26 cellular contexts compared by ENCODE assay signal in the genomic region with DNA sequence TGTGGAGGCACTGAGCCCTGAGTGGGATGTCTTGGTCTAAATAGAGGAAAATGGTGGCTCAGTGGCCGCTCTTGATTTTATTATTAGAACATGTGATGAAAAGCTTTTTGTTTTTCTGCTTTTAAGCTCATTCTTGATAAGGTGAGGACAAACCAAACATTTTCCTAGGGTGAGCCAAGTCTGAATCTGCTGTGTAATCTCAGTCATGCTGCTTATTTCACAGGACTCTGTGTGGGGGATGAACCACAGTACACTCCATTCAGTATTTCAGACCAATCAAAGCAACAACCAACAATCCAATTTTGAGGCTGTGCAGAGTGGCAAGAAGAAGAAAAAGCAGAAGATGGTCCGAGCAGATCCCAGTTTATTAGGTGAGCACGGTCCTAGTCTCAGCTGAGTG. TPM values are rescaled to one million over a fixed set of nuclear protein-coding genes. Genes with fewer than 3 reads are reported as not detected.
"Had no signal": no experiment of that assay in that cellular context is flagged by ENCODE, and none has a peak within 500 bp of the region (broad histone marks: within the 10 kb centered on the region; RNA-seq: fewer than 3 reads in every experiment).

No MANE protein-coding gene starts in this region.

- ATAC-seq: body of pancreas; gastrocnemius medialis; mucosa of descending colon; natural killer cell treated with Interleukin-12 subunit alpha and Interleukin-12 subunit beta and Interleukin-15 and Interleukin-18, amount 100 ng/mL, for 72 hours; sciatic nerve had no signal

- H3K27me3 ChIP-seq: body of pancreas, dorsolateral prefrontal cortex, gastrocnemius medialis, thyroid gland, upper lobe of left lung, vagina had no signal

- H3K27ac ChIP-seq: body of pancreas, coronary artery, left ventricle myocardium inferior, skin epidermis, thyroid gland, upper lobe of left lung, vagina, WERI-Rb-1 had no signal

- H3K4me1 ChIP-seq: thyroid gland had no signal

- DNase-seq: activated CD4-positive, alpha-beta T cell treated with anti-CD3 and anti-CD28 coated beads for 48 hours; activated gamma-delta T cell treated with Interleukin-2 at 50 U/mL for 16 hours; anterior cingulate cortex; body of pancreas; cerebellar nuclear complex; dorsolateral prefrontal cortex; effector memory CD4-positive, alpha-beta T cell; gastrocnemius medialis; glutamatergic neuron; left ventricle myocardium inferior; mucosa of descending colon; posterior cingulate gyrus; stimulated activated CD4-positive, alpha-beta T cell treated with anti-CD3 and anti-CD28 coated beads, Interleukin-12 subunit alpha, Interleukin-12 subunit beta, amount 100 ng/mL, for 4 hours; stimulated activated CD4-positive, alpha-beta T cell treated with anti-CD3 and anti-CD28 coated beads, Interleukin-4, amount 100 ng/mL, for 1 hour; T-helper 1 cell; thyroid gland; upper lobe of left lung; WERI-Rb-1 had no signal

- H3K27me3 Mint-ChIP-seq: activated naive CD4-positive, alpha-beta T cell treated with anti-CD3 and anti-CD28 coated beads, Interleukin-2, amount 50 U/mL, for 24 hours; natural killer cell treated with Interleukin-12 subunit alpha and Interleukin-12 subunit beta and Interleukin-15 and Interleukin-18, amount 100 ng/mL, for 72 hours; stimulated activated naive CD8-positive, alpha-beta T cell treated with anti-CD3 and anti-CD28 coated beads, Interleukin-15, Interleukin-2, amounts not matched to agents 100 ng/mL and 50 ng/mL, for 24 hours had no signal

- H3K4me3 Mint-ChIP-seq: activated naive CD4-positive, alpha-beta T cell treated with anti-CD3 and anti-CD28 coated beads, Interleukin-2, amount 50 U/mL, for 24 hours; natural killer cell treated with Interleukin-12 subunit alpha and Interleukin-12 subunit beta and Interleukin-15 and Interleukin-18, amount 100 ng/mL, for 72 hours; stimulated activated naive CD8-positive, alpha-beta T cell treated with anti-CD3 and anti-CD28 coated beads, Interleukin-15, Interleukin-2, amounts not matched to agents 100 ng/mL and 50 ng/mL, for 24 hours had no signal

- H3K4me3 ChIP-seq: body of pancreas, coronary artery, dorsolateral prefrontal cortex, gastrocnemius medialis, left ventricle myocardium inferior, lung, mucosa of descending colon, skin epidermis, thyroid gland, upper lobe of left lung, vagina had no signal

- H3K9me3 Mint-ChIP-seq: activated naive CD4-positive, alpha-beta T cell treated with anti-CD3 and anti-CD28 coated beads, Interleukin-2, amount 50 U/mL, for 24 hours; natural killer cell treated with Interleukin-12 subunit alpha and Interleukin-12 subunit beta and Interleukin-15 and Interleukin-18, amount 100 ng/mL, for 72 hours; stimulated activated naive CD8-positive, alpha-beta T cell treated with anti-CD3 and anti-CD28 coated beads, Interleukin-15, Interleukin-2, amounts not matched to agents 100 ng/mL and 50 ng/mL, for 24 hours had no signal

- H3K9me3 ChIP-seq: body of pancreas, gastrocnemius medialis, left ventricle myocardium inferior, mucosa of descending colon, thyroid gland, upper lobe of left lung, vagina had no signal

- H3K27ac Mint-ChIP-seq: activated naive CD4-positive, alpha-beta T cell treated with anti-CD3 and anti-CD28 coated beads, Interleukin-2, amount 50 U/mL, for 24 hours; natural killer cell treated with Interleukin-12 subunit alpha and Interleukin-12 subunit beta and Interleukin-15 and Interleukin-18, amount 100 ng/mL, for 72 hours; stimulated activated naive CD8-positive, alpha-beta T cell treated with anti-CD3 and anti-CD28 coated beads, Interleukin-15, Interleukin-2, amounts not matched to agents 100 ng/mL and 50 ng/mL, for 24 hours had no signal

RNA-seq across cellular contexts. Expression of gene SNORC, which starts 20.0 kb away (rescaled TPM):
- total RNA-seq: vagina had no signal
